29 cellular contexts compared by ENCODE assay signal in the genomic region with DNA sequence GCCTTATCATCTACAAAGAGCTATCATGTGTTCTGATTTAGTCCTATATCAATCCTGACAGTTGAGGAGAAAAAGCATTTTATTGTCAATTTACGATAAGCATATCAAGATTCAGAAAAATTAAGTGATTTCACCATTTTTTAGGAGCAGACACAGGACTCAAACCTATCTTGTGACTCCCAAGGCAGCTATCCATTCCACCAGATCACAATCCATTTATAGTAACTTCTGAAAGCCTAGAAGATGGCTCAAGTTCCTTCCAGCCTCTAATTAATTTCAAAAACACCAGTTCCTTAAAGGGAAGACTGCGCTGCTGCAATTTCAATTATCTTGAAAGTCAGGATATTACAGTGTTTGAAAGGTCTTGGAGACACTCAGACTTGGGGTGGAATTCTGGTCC.
DNase-seq lines count a peak whose midpoint lies in the region; ATAC-seq and TF ChIP-seq lines count a peak whose summit lies in the region.
"Had no signal": no experiment of that assay in that cellular context is flagged by ENCODE, and none has a peak within 500 bp of the region (broad histone marks: within the 10 kb centered on the region; RNA-seq: fewer than 3 reads in every experiment).

No MANE protein-coding gene starts in this region.

- no peaks in the 10 kb centered on the region for H3K79me1 ChIP-seq in mesendoderm (ENCODE audit: low read length)

- H3K36me3 ChIP-seq in mesendoderm (ENCODE audit: control insufficient read depth, insufficient read depth, low read length) (no peaks in the 10 kb centered on the region), gastrocnemius medialis (no peaks in the 10 kb centered on the region)
- H3K36me3 ChIP-seq: BE2C; BLaER1; BLaER1 treated with 17β-estradiol and CSF1 and Interleukin-3, amounts not matched to agents 10 nM and 100 nM had no signal

- H3K27me3 ChIP-seq in mesendoderm (ENCODE audit: insufficient read depth, low read length, poor library complexity) (no peaks in the 10 kb centered on the region), gastrocnemius medialis (no peaks in the 10 kb centered on the region)
- H3K27me3 ChIP-seq: BLaER1; BLaER1 treated with 17β-estradiol and CSF1 and Interleukin-3, amounts not matched to agents 10 nM and 100 nM had no signal

- H3K9ac ChIP-seq in mesendoderm (ENCODE audit: low read length), result no peak overlapping the region
- H3K9ac ChIP-seq: BLaER1; BLaER1 treated with 17β-estradiol and CSF1 and Interleukin-3, amounts not matched to agents 10 nM and 100 nM had no signal

- H2BK5ac ChIP-seq in mesendoderm (ENCODE audit: low read length), result no peak overlapping the region

- H3K18ac ChIP-seq in mesendoderm (ENCODE audit: low read length), result no peak overlapping the region

- H3K27ac ChIP-seq in mesendoderm (ENCODE audit: low read depth, low read length) (no peak overlapping the region), gastrocnemius medialis (no peak overlapping the region)
- H3K27ac ChIP-seq: 22Rv1; A549; BLaER1; BLaER1 treated with 17β-estradiol and CSF1 and Interleukin-3, amounts not matched to agents 10 nM and 100 nM; C4-2B had no signal

- no peak overlapping the region for H3K56ac ChIP-seq in mesendoderm (ENCODE audit: low read length)

- intact Hi-C loops in gastrocnemius medialis (cut with DNase I; ENCODE audit: low total_unique reads), result no loop called here

- no peak overlapping the region for H2BK15ac ChIP-seq in mesendoderm (replicated peaks; ENCODE audit: low read depth)

- ATAC-seq in gastrocnemius medialis, result peak; percentile 55 to 68
- ATAC-seq: A549; CD8-positive, alpha-beta T cell had no signal

- no peak overlapping the region for H3K4me2 ChIP-seq in mesendoderm (ENCODE audit: low read length)
- H3K4me2 ChIP-seq: A549; BLaER1; BLaER1 treated with 17β-estradiol and CSF1 and Interleukin-3, amounts not matched to agents 10 nM and 100 nM had no signal

- in situ Hi-C loops in gastrocnemius medialis (cut with MboI; ENCODE audit: low sequenced_read_pairs in 4 of 4), result no loop called here

- no peak for TF ChIP-seq CTCF in gastrocnemius medialis (IDR thresholded peaks at IDR 0.05 in 4 of 5, conservative IDR thresholded peaks at IDR 0.05 in 1 of 5)

- H3K23ac ChIP-seq in mesendoderm (ENCODE audit: low read length), result no peak overlapping the region

- peak overlapping the region; percentile 13 for H4K8ac ChIP-seq in mesendoderm (ENCODE audit: low read depth, low read length)

- no peak overlapping the region for H4K5ac ChIP-seq in mesendoderm (ENCODE audit: low read length)

- no peak overlapping the region for H3K4ac ChIP-seq in mesendoderm (ENCODE audit: low read depth, low read length)

- no peak overlapping the region for H2BK120ac ChIP-seq in mesendoderm (ENCODE audit: low read depth, low read length)

- H3K79me2 ChIP-seq in mesendoderm (ENCODE audit: control insufficient read depth, insufficient read depth, low read length), result no peaks in the 10 kb centered on the region

- no CpG with 5 or more reads among the region's 2 CpGs for WGBS in mesendoderm (ENCODE audit: extremely low coverage, insufficient coverage, low lambda C conversion rate)

- no peak for TF ChIP-seq POLR2A in gastrocnemius medialis (IDR thresholded peaks at IDR 0.05)

- H3K9me3 ChIP-seq in gastrocnemius medialis, result no peaks in the 10 kb centered on the region
- H3K9me3 ChIP-seq: A549, BE2C, BLaER1, Caco-2 had no signal

- H3K4me1 ChIP-seq in mesendoderm (ENCODE audit: control insufficient read depth, low read depth, low read length), result peaks cover 5% of the 10 kb centered on the region
- H3K4me1 ChIP-seq in gastrocnemius medialis, result peaks cover 12 to 15% of the 10 kb centered on the region in 2 donors
- H3K4me1 ChIP-seq: A549, BE2C, Caco-2 had no signal

- H2AK5ac ChIP-seq in mesendoderm (ENCODE audit: low read length), result no peak overlapping the region

- DNase-seq in mesendoderm (no peak), gastrocnemius medialis (no peak), hepatic stellate cell (ENCODE audit: low spot score) (no peak), HCEC 1CT (no peak)
- DNase-seq: 8988T; ACHN; AML-193; BE2C; C1 segment of cervical spinal cord; Caco-2; Calu3; CD4-positive, alpha-beta memory T cell; CD4-positive, alpha-beta T cell; CD4-positive, CD25-positive, alpha-beta regulatory T cell; CD8-positive, alpha-beta memory T cell; CD8-positive, alpha-beta T cell; COR-L47; DMS 273 treated with DMSO at 0.1 percent for 48 hours; DMS153; DMS53; DMS79; DMS79 treated with DMSO at 0.1 percent for 48 hours; DND-41; EL had no signal

- H3K4me3 ChIP-seq in mesendoderm (ENCODE audit: low read length), result no peak overlapping the region
- H3K4me3 ChIP-seq in gastrocnemius medialis, result no peak overlapping the region
- H3K4me3 ChIP-seq: A549; BLaER1; BLaER1 treated with 17β-estradiol and CSF1 and Interleukin-3, amounts not matched to agents 10 nM and 100 nM had no signal
